8 cellular contexts compared by ENCODE assay signal in the genomic region with DNA sequence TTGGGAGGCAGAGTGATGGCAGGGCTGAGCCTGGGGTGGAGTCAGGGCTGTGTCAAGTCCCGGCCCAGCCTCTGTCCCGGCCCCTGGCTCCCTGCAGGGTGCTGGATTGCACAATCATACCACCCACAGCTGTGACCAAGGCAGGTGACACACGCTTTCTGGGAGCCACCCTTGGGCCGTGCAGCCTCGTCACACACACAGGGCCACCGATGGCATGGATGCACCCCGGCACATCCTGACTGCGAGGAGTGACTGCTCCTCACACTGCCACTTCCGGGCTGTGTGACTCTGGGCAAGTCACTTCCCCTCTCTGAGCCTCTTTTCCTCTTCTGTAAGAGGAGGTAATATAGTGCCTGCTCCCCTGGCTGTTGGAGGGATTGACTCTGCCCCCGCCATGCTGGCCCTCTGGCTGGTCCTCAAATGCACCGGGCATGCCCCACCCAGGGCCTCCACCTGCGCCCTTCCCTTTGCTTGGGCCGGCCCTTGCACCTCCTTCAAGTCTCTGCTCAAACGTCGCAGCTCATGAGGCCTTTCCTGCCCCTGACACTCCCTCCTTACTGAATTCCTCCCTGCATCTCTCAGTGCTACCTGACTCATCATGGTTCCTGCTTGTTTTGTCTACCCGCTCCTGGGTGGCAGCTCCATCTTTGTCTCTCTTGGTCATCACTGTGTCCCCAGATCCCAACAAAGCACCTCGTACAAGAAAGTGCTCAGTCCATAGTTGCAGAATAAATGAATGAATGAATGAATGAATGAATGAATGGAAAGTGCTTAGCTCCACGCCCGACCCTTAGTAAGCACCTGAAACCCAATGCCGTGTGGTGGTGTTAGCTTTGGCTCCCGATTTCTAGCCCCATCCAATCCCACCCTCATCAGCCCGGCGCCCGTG.
DNase-seq lines count a peak whose midpoint lies in the region; ATAC-seq and TF ChIP-seq lines count a peak whose summit lies in the region.

No MANE protein-coding gene starts in this region.

- H3K79me2 ChIP-seq in PC-3 (ENCODE audit: low read length) (no peaks in the 10 kb centered on the region), fibroblast of lung (ENCODE audit: control insufficient read depth, insufficient read depth, low read length) (no peaks in the 10 kb centered on the region)

- TF ChIP-seq POLR2A in sigmoid colon (IDR thresholded peaks at IDR 0.05), result no peak

- CTCF ChIA-PET in PC-3 (lab: Charles Lee), result interaction anchor here (0.7 to 0.8 kb wide), 2 partner anchors 37 to 176 kb away, joined by 3 read pairs; no protein-coding TSS in a partner anchor

- H3K36me3 ChIP-seq in PC-3 (ENCODE audit: low read depth, low read length), result no peaks in the 10 kb centered on the region
- no peaks in the 10 kb centered on the region for H3K36me3 ChIP-seq in fibroblast of lung (ENCODE audit: control insufficient read depth, insufficient read depth, low read length)
- H3K36me3 ChIP-seq in sigmoid colon, result no peaks in the 10 kb centered on the region

- DNase-seq in GM03348 (ENCODE audit: low spot score), result peak; percentile 53
- DNase-seq in PC-3, result peak; percentile 76
- peak in 1 of 2 donors; percentile 69 for DNase-seq in fibroblast of lung (ENCODE audit: low read depth in 2 of 2)
- peak; percentile 76 for DNase-seq in sigmoid colon
- no peak for DNase-seq in GM19240 (ENCODE audit: insufficient read length, low spot score)
- no peak for DNase-seq in NCI-H2227 (lab: John Stamatoyannopoulos, UW; ENCODE audit: unreplicated experiment)
- DNase-seq in KG1 (lab: John Stamatoyannopoulos, UW), result no peak
- no peak for DNase-seq in NCI-H1105 (lab: John Stamatoyannopoulos, UW)

- intact Hi-C loops in PC-3 (cut with micrococcal nuclease) (no loop called here), sigmoid colon (cut with DNase I) (no loop called here)

- H3K27me3 ChIP-seq in PC-3 (ENCODE audit: low read length), result no peaks in the 10 kb centered on the region
- H3K27me3 ChIP-seq in fibroblast of lung (ENCODE audit: control insufficient read depth, insufficient read depth, low read length), result no peaks in the 10 kb centered on the region
- no peaks in the 10 kb centered on the region for H3K27me3 ChIP-seq in sigmoid colon

- no peaks in the 10 kb centered on the region for H4K20me1 ChIP-seq in PC-3 (ENCODE audit: low read length)
- H4K20me1 ChIP-seq in fibroblast of lung (ENCODE audit: control insufficient read depth, extremely low read depth, insufficient read depth, low read length), result no peaks in the 10 kb centered on the region

- no peak for TF ChIP-seq EP300 in sigmoid colon (IDR thresholded peaks at IDR 0.05)

- H3K4me1 ChIP-seq in PC-3 (ENCODE audit: insufficient read depth, low read length), result peaks cover 23% of the 10 kb centered on the region
- peaks cover 41% of the 10 kb centered on the region for H3K4me1 ChIP-seq in fibroblast of lung (ENCODE audit: control insufficient read depth, extremely low read depth, insufficient read depth, low read length)
- peaks cover 0 to 32% (median 25%) of the 10 kb centered on the region in 4 donors for H3K4me1 ChIP-seq in sigmoid colon

- H3K4me3 ChIP-seq in PC-3 (ENCODE audit: low read length) (no peak overlapping the region), fibroblast of lung (replicated peaks in 1 of 4; ENCODE audit: control extremely low read depth in 1 of 4, insufficient read depth in 1 of 4, low read depth in 3 of 4, low read length in 4 of 4) (no peak overlapping the region), sigmoid colon (no peak overlapping the region)

- H3K27ac ChIP-seq in PC-3 (ENCODE audit: low read length) (peak overlapping the region; percentile 13; the same call in 1 of the 2 replicates), fibroblast of lung (ENCODE audit: insufficient read depth, low read length) (peak overlapping the region; percentile 84), sigmoid colon (peak overlapping the region; percentile 58 to 73 (median 68))

- H3K9me3 ChIP-seq in PC-3 (ENCODE audit: low read length) (no peaks in the 10 kb centered on the region), fibroblast of lung (ENCODE audit: control insufficient read depth, insufficient read depth, low read depth, low read length) (no peaks in the 10 kb centered on the region), sigmoid colon (no peaks in the 10 kb centered on the region)

- H3F3A ChIP-seq in PC-3 (ENCODE audit: low read length, unreplicated experiment), result no peaks in the 10 kb centered on the region

- H2AFZ ChIP-seq in PC-3 (ENCODE audit: low read length) (peak overlapping the region; percentile 58), fibroblast of lung (ENCODE audit: low read length) (no peak overlapping the region)

- POLR2A ChIA-PET in PC-3 (lab: Charles Lee; ENCODE audit: unreplicated experiment), result no interaction called here

- TF ChIP-seq CTCF in PC-3 (conservative IDR thresholded peaks at IDR 0.05; ENCODE audit: low read depth, low read length) (no peak), fibroblast of lung (conservative IDR thresholded peaks at IDR 0.05 in 1 of 2, IDR thresholded peaks at IDR 0.05 in 1 of 2; ENCODE audit: low read depth in 1 of 2, low read length in 2 of 2) (no peak), sigmoid colon (IDR thresholded peaks at IDR 0.05) (no peak)

- H3K9ac ChIP-seq in PC-3 (ENCODE audit: low read length) (no peak overlapping the region), fibroblast of lung (ENCODE audit: insufficient read depth, low read length) (peak overlapping the region; percentile 46)

- ATAC-seq in PC-3, result peak; percentile 82

- H3K9me2 ChIP-seq in PC-3 (replicated peaks; ENCODE audit: low read length), result no peaks in the 10 kb centered on the region

- BruUV-seq in PC-3 (replicated peaks; lab: Mats Ljungman, UMichigan), result no TSS peak

- H3K4me2 ChIP-seq in PC-3 (ENCODE audit: low read length) (no peak overlapping the region), fibroblast of lung (ENCODE audit: extremely low read depth, insufficient read depth, low read length) (no peak overlapping the region)

- WGBS in sigmoid colon, 2 donors, result 52 to 76% methylated on average over 24 of the region's 24 CpGs

Comparison
In these comparisons a context has a peak if more than half of its experiments do, and no peak if none do; other contexts are left out.
1. DNase-seq: peak in GM03348 (single experiment), PC-3 (single experiment) and sigmoid colon (single experiment); none in GM19240 (single experiment), NCI-H2227 (single experiment), KG1 (single experiment) and NCI-H1105 (single experiment).
2. H3K27ac ChIP-seq: peak in every context shown above with its lines; median percentile 84 in fibroblast of lung; 68 in sigmoid colon; 13 in PC-3.